Comparison of ENCODE assay signal across 8 cellular contexts in genomic region chr4:112145820-112146813, GRCh38. TPM values are rescaled to one million over a fixed set of nuclear protein-coding genes. Genes with fewer than 3 reads are reported as not detected.
DNase-seq lines count a peak whose midpoint lies in the region; ATAC-seq and TF ChIP-seq lines count a peak whose summit lies in the region.

No MANE protein-coding gene starts in this region.

- ATAC-seq in HG03342 (IDR thresholded peaks at IDR 0.05; ENCODE audit: unreplicated experiment), result peak; percentile 49

- H3K4ac ChIP-seq in trophoblast cell (ENCODE audit: low read depth, low read length), result no peak overlapping the region

- H3K9ac ChIP-seq in trophoblast cell (ENCODE audit: low read length), result peak overlapping the region; percentile 73

- no peak overlapping the region for H2BK12ac ChIP-seq in trophoblast cell (ENCODE audit: low read length)

- no peak overlapping the region for H3K18ac ChIP-seq in trophoblast cell (ENCODE audit: low read length)

- no peak for TF ChIP-seq POLR2A in transverse colon (IDR thresholded peaks at IDR 0.05)

- no peak for TF ChIP-seq CTCF in cardiac muscle cell (IDR thresholded peaks at IDR 0.05; ENCODE audit: low read depth, low read length)
- peak in 2 of 5 experiments; percentile 9 to 25 for TF ChIP-seq CTCF in transverse colon (IDR thresholded peaks at IDR 0.05)

- no peak overlapping the region for H2AK5ac ChIP-seq in trophoblast cell (ENCODE audit: low read length)

- no peak for TF ChIP-seq EP300 in transverse colon (IDR thresholded peaks at IDR 0.05; ENCODE audit: low read depth)

- no peaks in the 10 kb centered on the region for H3K36me3 ChIP-seq in cardiac muscle cell
- H3K36me3 ChIP-seq in trophoblast cell (ENCODE audit: control insufficient read depth in 1 of 2, insufficient read depth in 2 of 2, low read length in 2 of 2), result no peaks in the 10 kb centered on the region
- H3K36me3 ChIP-seq in transverse colon, result no peaks in the 10 kb centered on the region

- H2BK5ac ChIP-seq in trophoblast cell (ENCODE audit: low read depth, low read length, poor library complexity), result no peak overlapping the region

- intact Hi-C loops in transverse colon (cut with DNase I; ENCODE audit: low total_unique reads), result no loop called here

- H3K4me1 ChIP-seq in cardiac muscle cell (ENCODE audit: low read depth), result no peaks in the 10 kb centered on the region
- H3K4me1 ChIP-seq in trophoblast cell (ENCODE audit: control insufficient read depth in 1 of 2, insufficient read depth in 2 of 2, low read length in 2 of 2), result no peaks in the 10 kb centered on the region
- peaks cover 0 to 12% (median 6%) of the 10 kb centered on the region in 4 donors for H3K4me1 ChIP-seq in transverse colon

- H3K79me2 ChIP-seq in trophoblast cell (ENCODE audit: control insufficient read depth, insufficient read depth, low read length, poor library complexity), result no peaks in the 10 kb centered on the region

- H3K14ac ChIP-seq in trophoblast cell (ENCODE audit: low read length), result no peak overlapping the region

- H3K4me2 ChIP-seq in trophoblast cell (ENCODE audit: low read length), result peak overlapping the region; percentile 88

- no peaks in the 10 kb centered on the region for H3K79me1 ChIP-seq in trophoblast cell (ENCODE audit: low read length)

- in situ Hi-C loops in SK-MEL-5 (cut with HindIII; ENCODE audit: low pct_unique_long_range_greater_than_20kb, low sequenced_read_pairs) (no loop called here), transverse colon (cut with MboI; ENCODE audit: low pct_ligation_motif_present in 1 of 4, low pct_unique_long_range_greater_than_20kb in 1 of 4, low sequenced_read_pairs in 3 of 4) (no loop called here)

- no peak overlapping the region for H2BK120ac ChIP-seq in trophoblast cell (ENCODE audit: insufficient read depth, low read length, poor library complexity)

- H3K4me3 ChIP-seq in cardiac muscle cell (peak overlapping the region; percentile 59), trophoblast cell (ENCODE audit: low read depth, low read length) (peak overlapping the region; percentile 96), transverse colon (peak overlapping the region; percentile 75 to 90 (median 84))

- WGBS in trophoblast cell (ENCODE audit: extremely low coverage, insufficient coverage, insufficient read length), result no CpG with 5 or more reads among the region's 50 CpGs
- 2 to 5% methylated on average over 14 to 40 of the region's 50 CpGs for WGBS in transverse colon (ENCODE audit: low coverage in 1 of 2), 2 donors

- H4K8ac ChIP-seq in trophoblast cell (ENCODE audit: low read depth, low read length), result peak overlapping the region; percentile 53

- no peak overlapping the region for H3K23ac ChIP-seq in trophoblast cell (ENCODE audit: low read length)

- H3K9me3 ChIP-seq in cardiac muscle cell (ENCODE audit: low read depth), result no peaks in the 10 kb centered on the region
- peaks cover 2% of the 10 kb centered on the region for H3K9me3 ChIP-seq in trophoblast cell (ENCODE audit: insufficient read depth, low read depth, low read length)
- no peaks in the 10 kb centered on the region for H3K9me3 ChIP-seq in transverse colon

- H4K91ac ChIP-seq in trophoblast cell (ENCODE audit: low read depth, low read length), result no peak overlapping the region

- H2AFZ ChIP-seq in trophoblast cell (ENCODE audit: insufficient read depth, low read length, poor library complexity), result peak overlapping the region; percentile 77

- no peak overlapping the region for H4K12ac ChIP-seq in trophoblast cell (ENCODE audit: low read depth, low read length)

- peak overlapping the region; percentile 15 for H3K27ac ChIP-seq in cardiac muscle cell
- H3K27ac ChIP-seq in trophoblast cell (ENCODE audit: low read depth, low read length), result no peak overlapping the region
- peak overlapping the region; percentile 91 to 95 (median 94) for H3K27ac ChIP-seq in transverse colon

- DNase-seq in C1 segment of cervical spinal cord (lab: John Stamatoyannopoulos, UW) (peak in 12 of 14 donors; percentile 2 to 51 (median 23)), GM19238 (ENCODE audit: insufficient read length, low spot score) (peak; percentile 55), SK-MEL-5 (ENCODE audit: low read depth, low spot score) (peak; percentile 31), cardiac muscle cell (ENCODE audit: low read depth in 1 of 2, low spot score in 1 of 2) (peak; percentile 54 to 71), trophoblast cell (peak; percentile 16 to 50), transverse colon (peak; percentile 55)
- peak; percentile 75 for DNase-seq in activated naive CD4-positive, alpha-beta T cell treated with anti-CD3 and anti-CD28 coated beads, Interleukin-2, amount 50 U/mL, for 16 hours

- H3K27me3 ChIP-seq in cardiac muscle cell (peaks cover 23% of the 10 kb centered on the region), trophoblast cell (ENCODE audit: insufficient read depth, low read length) (no peaks in the 10 kb centered on the region), transverse colon (no peaks in the 10 kb centered on the region)

RNA-seq across cellular contexts. Expression of gene FAM241A, which starts 0.9 kb away (rescaled TPM):
- total RNA-seq in SK-MEL-5 (2014; rRNA removed; shearing (Covaris generic)), result 0.51 and 0.74 TPM in 2 replicates
- polyA plus RNA-seq in SK-MEL-5 (2015; cell fraction: cytosol; rRNA removed), result 1.3 and 1.4 TPM in 2 replicates
- 0.60 and 0.83 TPM in 2 replicates for polyA plus RNA-seq in SK-MEL-5 (2015; cell fraction: nucleus; rRNA removed)
- total RNA-seq in cardiac muscle cell (1.7 and 2.3 TPM in 2 replicates), transverse colon (1 to 10 TPM in 3 of 4 donors, under 1 TPM in 1; 0.37 to 4.4 (median 1.7) TPM)
- polyA plus RNA-seq in cardiac muscle cell, result 4.3 and 4.7 TPM in 2 replicates
- 0.79 and 0.90 TPM in 2 replicates for polyA plus RNA-seq in trophoblast cell (2013)

Comparison
In these comparisons a context has a peak if more than half of its experiments do, and no peak if none do; other contexts are left out.
1. DNase-seq: peak in every context shown above with its lines; median percentile 75 in activated naive CD4-positive, alpha-beta T cell treated with anti-CD3 and anti-CD28 coated beads, Interleukin-2, amount 50 U/mL, for 16 hours; 62 in cardiac muscle cell; 55 in GM19238; 55 in transverse colon; 33 in trophoblast cell; 31 in SK-MEL-5; 23 in C1 segment of cervical spinal cord.